ENCODE assay signal across 12 cellular contexts in the genomic region with DNA sequence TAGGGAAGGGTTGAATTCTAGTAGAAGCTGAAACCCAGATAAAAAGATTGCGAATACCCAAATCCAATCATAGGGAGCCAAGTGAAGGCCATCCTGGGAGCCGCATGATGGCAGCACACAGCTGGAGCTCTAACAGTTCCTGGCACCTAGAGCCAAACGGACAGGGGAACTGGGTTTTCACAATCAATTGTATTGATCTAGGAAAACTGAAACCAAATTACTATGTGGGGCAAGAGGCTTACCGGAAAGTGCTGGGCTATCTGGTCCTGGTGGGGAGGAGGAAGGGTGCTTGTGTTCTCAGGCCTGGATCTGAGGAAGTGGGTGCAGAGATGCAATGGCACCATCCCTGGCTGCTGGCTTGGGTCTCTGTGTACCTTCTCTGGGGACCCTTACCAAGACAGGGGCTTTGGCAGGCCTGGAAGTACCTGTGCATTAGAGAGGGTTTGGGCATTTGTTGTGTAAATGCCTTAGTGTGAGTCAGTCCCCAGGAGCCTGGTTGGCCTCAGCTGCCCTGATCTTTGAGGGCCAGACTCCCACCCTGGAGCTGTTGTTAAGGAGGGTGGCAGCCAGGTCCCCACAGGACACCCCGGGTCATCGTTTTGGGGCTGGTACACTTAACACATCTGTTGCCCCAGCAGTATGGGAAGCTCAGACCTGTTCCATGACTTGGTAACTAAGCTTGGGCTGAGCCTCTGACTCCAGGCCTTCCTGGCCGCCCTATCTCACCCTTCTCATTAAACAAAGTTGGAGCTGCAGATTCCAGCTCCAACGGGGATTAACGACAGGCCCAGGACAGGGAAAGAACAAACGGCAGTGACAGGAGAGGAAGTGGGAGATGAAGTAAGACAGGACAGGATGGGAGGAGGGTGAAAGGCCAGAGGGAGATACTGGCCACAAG. TPM values are rescaled to one million over a fixed set of nuclear protein-coding genes. Genes with fewer than 3 reads are reported as not detected.
DNase-seq lines count a peak whose midpoint lies in the region; ATAC-seq and TF ChIP-seq lines count a peak whose summit lies in the region.
"Had no signal": no experiment of that assay in that cellular context is flagged by ENCODE, and none has a peak within 500 bp of the region (broad histone marks: within the 10 kb centered on the region; RNA-seq: fewer than 3 reads in every experiment).

No MANE protein-coding gene starts in this region.

- no peaks in the 10 kb centered on the region for H3K79me2 ChIP-seq in ACC112 (ENCODE audit: control insufficient read depth, insufficient read depth, low read length, unreplicated experiment)
- no peaks in the 10 kb centered on the region for H3K79me2 ChIP-seq in GM23248 (ENCODE audit: insufficient read depth)

- H3K27me3 ChIP-seq in ACC112 (ENCODE audit: insufficient read depth, low read length): no peaks in the 10 kb centered on the region
- H3K27me3 ChIP-seq in GM23248 (replicated peaks; ENCODE audit: insufficient read depth): no peaks in the 10 kb centered on the region
- H3K27me3 ChIP-seq: tibial artery had no signal

- H2AFZ ChIP-seq in ACC112 (ENCODE audit: low read length, unreplicated experiment) (peak overlapping the region; percentile 64), GM23248 (peak overlapping the region; percentile 10; the same call in 1 of the 2 replicates)

- H3K27me3 Mint-ChIP-seq in activated B cell treated with CpG ODN at 0.5 μM for 24 hours (no peaks in the 10 kb centered on the region), immature natural killer cell (ENCODE audit: low read depth in 3 of 3) (peaks cover 9 to 10% (median 9%) of the 10 kb centered on the region in 3 donors)

- H3K4me3 Mint-ChIP-seq in activated B cell treated with CpG ODN at 0.5 μM for 24 hours: no peak overlapping the region
- no peak overlapping the region for H3K4me3 Mint-ChIP-seq in immature natural killer cell
- H3K4me3 Mint-ChIP-seq: nephron had no signal

- H3K9ac ChIP-seq in GM23248: no peak overlapping the region

- no peak for TF ChIP-seq CTCF in activated B cell treated with CpG ODN at 0.5 μM for 24 hours (IDR thresholded peaks at IDR 0.05)

- H3F3A ChIP-seq in GM23248 (ENCODE audit: insufficient read depth): peaks cover 14% of the 10 kb centered on the region

- H3K36me3 Mint-ChIP-seq in activated B cell treated with CpG ODN at 0.5 μM for 24 hours (ENCODE audit: low read depth): no peaks in the 10 kb centered on the region
- H3K36me3 Mint-ChIP-seq in immature natural killer cell: no peaks in the 10 kb centered on the region

- H3K9me3 ChIP-seq in GM23248 (ENCODE audit: low read depth): no peaks in the 10 kb centered on the region
- H3K9me3 ChIP-seq: tibial artery had no signal

- intact Hi-C loops in activated B cell treated with CpG ODN at 0.5 μM for 24 hours (cut with micrococcal nuclease): no loop called here

- H3K4me3 ChIP-seq in ACC112 (ENCODE audit: low read depth, low read length): no peak overlapping the region
- no peak overlapping the region for H3K4me3 ChIP-seq in GM23248
- H3K4me3 ChIP-seq: tibial artery had no signal

- H3K27ac ChIP-seq in ACC112 (ENCODE audit: low read depth, low read length) (no peak overlapping the region), GM23248 (no peak overlapping the region)
- H3K27ac ChIP-seq: tibial artery had no signal

- peaks cover 14% of the 10 kb centered on the region for H3K4me1 ChIP-seq in ACC112 (ENCODE audit: control insufficient read depth, insufficient read depth, low read length, unreplicated experiment)
- peaks cover 10% of the 10 kb centered on the region for H3K4me1 ChIP-seq in GM23248 (ENCODE audit: insufficient read depth)
- H3K4me1 ChIP-seq: tibial artery had no signal

- POLR2A ChIA-PET in activated B cell treated with CpG ODN at 0.5 μM for 24 hours (lab: Charles Lee): interaction anchor here (0.6 to 2.0 kb wide), 3 partner anchors 9 to 15 kb away, joined by 4 to 6 read pairs (median 6); partner anchors contain the start of gene FURIN

- no peaks in the 10 kb centered on the region for H4K20me1 ChIP-seq in GM23248 (ENCODE audit: insufficient read depth)

- WGBS in GM23248 (ENCODE audit: low coverage in 1 of 2, low lambda C conversion rate in 2 of 2, missing lambda C conversion rate in 2 of 2), 2 experiments: 63 to 68% methylated on average over 10 of the region's 10 CpGs

- H3K4me2 ChIP-seq in GM23248 (ENCODE audit: unreplicated experiment): no peak overlapping the region

- ATAC-seq in activated B cell treated with CpG ODN at 0.5 μM for 24 hours (ENCODE audit: low read depth) (no peak), HG02852 (IDR thresholded peaks at IDR 0.05; ENCODE audit: unreplicated experiment) (no peak), GM19351 (IDR thresholded peaks at IDR 0.05; ENCODE audit: unreplicated experiment) (no peak)

- CTCF ChIA-PET in activated B cell treated with CpG ODN at 0.5 μM for 24 hours (lab: Charles Lee): interaction anchor here (0.7 kb wide), 1 partner anchor 72 kb away, joined by 5 read pairs; no protein-coding TSS in a partner anchor

- H3K36me3 ChIP-seq in ACC112 (ENCODE audit: insufficient read depth, low read length) (no peaks in the 10 kb centered on the region), GM23248 (ENCODE audit: low read depth) (no peaks in the 10 kb centered on the region)
- H3K36me3 ChIP-seq: tibial artery had no signal

- DNase-seq in GM23248 (no peak), activated B cell treated with CpG ODN at 0.5 μM for 24 hours (no peak), immature natural killer cell (no peak), NOMO-1 treated with DMSO at 0.1 percent for 48 hours (lab: John Stamatoyannopoulos, UW; ENCODE audit: unreplicated experiment) (no peak), 8988T (no peak)
- DNase-seq: amniotic stem cell; stimulated activated CD4-positive, alpha-beta T cell treated with anti-CD3 and anti-CD28 coated beads, Interleukin-4, amount 100 ng/mL, for 1 hour; tibial artery had no signal

- in situ Hi-C loops in GM23248 (cut with MboI): no loop called here

- H3K4me1 Mint-ChIP-seq in activated B cell treated with CpG ODN at 0.5 μM for 24 hours: peaks cover 52% of the 10 kb centered on the region
- H3K4me1 Mint-ChIP-seq in immature natural killer cell: peaks cover 37 to 47% of the 10 kb centered on the region in 2 donors
- H3K4me1 Mint-ChIP-seq: nephron had no signal

- H3K9me3 Mint-ChIP-seq in activated B cell treated with CpG ODN at 0.5 μM for 24 hours (no peaks in the 10 kb centered on the region), immature natural killer cell (no peaks in the 10 kb centered on the region)
- H3K9me3 Mint-ChIP-seq: nephron had no signal

- no peaks in the 10 kb centered on the region for H3K9me2 ChIP-seq in GM23248 (ENCODE audit: insufficient read depth)

- peak overlapping the region; percentile 37 for H3K27ac Mint-ChIP-seq in activated B cell treated with CpG ODN at 0.5 μM for 24 hours
- H3K27ac Mint-ChIP-seq in immature natural killer cell: peak overlapping the region in 4 of 6 donors; percentile 49 to 77 (median 70)
- H3K27ac Mint-ChIP-seq: nephron had no signal

RNA-seq across cellular contexts. Expression of gene FURIN, which starts 8.9 kb away (rescaled TPM):
- 48.1 and 50.8 TPM in 2 replicates for total RNA-seq in GM23248 (2014; rRNA removed; shearing (Covaris generic))
- polyA plus RNA-seq in GM23248 (2016; fragmentation: Nextera tagmentation; extraction: Ambion mirVana) (13.0 and 13.9 TPM in 2 replicates), immature natural killer cell (10 to 100 TPM; 18.2 to 22.8 (median 20.8) TPM)
- 46.5 and 46.6 TPM in 2 replicates for total RNA-seq in activated B cell treated with CpG ODN at 0.5 μM for 24 hours

RNA-seq across cellular contexts. Expression of gene FES, which starts 24.8 kb away (rescaled TPM):
- total RNA-seq in GM23248 (2014; rRNA removed; shearing (Covaris generic)): 3.5 and 7.5 TPM in 2 replicates
- polyA plus RNA-seq in GM23248 (2016; fragmentation: Nextera tagmentation; extraction: Ambion mirVana): 3.5 and 3.6 TPM in 2 replicates
- total RNA-seq in activated B cell treated with CpG ODN at 0.5 μM for 24 hours: 19.7 and 27.4 TPM in 2 replicates
- polyA plus RNA-seq in immature natural killer cell: 10 to 100 TPM; 28.6 to 73.2 (median 53.5) TPM

RNA-seq across cellular contexts. Expression of gene MAN2A2, which starts 43.6 kb away (rescaled TPM):
- 5.9 and 7.7 TPM in 2 replicates for total RNA-seq in GM23248 (2014; rRNA removed; shearing (Covaris generic))
- polyA plus RNA-seq in GM23248 (2016; fragmentation: Nextera tagmentation; extraction: Ambion mirVana) (4.3 and 5.1 TPM in 2 replicates), immature natural killer cell (1 to 10 TPM; 4.1 to 7.4 (median 5.4) TPM)
- 115 and 133 TPM in 2 replicates for total RNA-seq in activated B cell treated with CpG ODN at 0.5 μM for 24 hours

Comparison
In these comparisons a context has a peak if more than half of its experiments do, and no peak if none do; other contexts are left out.
1. RNA of gene MAN2A2, which starts 43.6 kb away (total RNA-seq): 115 to 133 TPM in activated B cell treated with CpG ODN at 0.5 μM for 24 hours; 5.9 to 7.7 TPM in GM23248; every median in the first group is over 10 times any median in the second.